In the genomic region with DNA sequence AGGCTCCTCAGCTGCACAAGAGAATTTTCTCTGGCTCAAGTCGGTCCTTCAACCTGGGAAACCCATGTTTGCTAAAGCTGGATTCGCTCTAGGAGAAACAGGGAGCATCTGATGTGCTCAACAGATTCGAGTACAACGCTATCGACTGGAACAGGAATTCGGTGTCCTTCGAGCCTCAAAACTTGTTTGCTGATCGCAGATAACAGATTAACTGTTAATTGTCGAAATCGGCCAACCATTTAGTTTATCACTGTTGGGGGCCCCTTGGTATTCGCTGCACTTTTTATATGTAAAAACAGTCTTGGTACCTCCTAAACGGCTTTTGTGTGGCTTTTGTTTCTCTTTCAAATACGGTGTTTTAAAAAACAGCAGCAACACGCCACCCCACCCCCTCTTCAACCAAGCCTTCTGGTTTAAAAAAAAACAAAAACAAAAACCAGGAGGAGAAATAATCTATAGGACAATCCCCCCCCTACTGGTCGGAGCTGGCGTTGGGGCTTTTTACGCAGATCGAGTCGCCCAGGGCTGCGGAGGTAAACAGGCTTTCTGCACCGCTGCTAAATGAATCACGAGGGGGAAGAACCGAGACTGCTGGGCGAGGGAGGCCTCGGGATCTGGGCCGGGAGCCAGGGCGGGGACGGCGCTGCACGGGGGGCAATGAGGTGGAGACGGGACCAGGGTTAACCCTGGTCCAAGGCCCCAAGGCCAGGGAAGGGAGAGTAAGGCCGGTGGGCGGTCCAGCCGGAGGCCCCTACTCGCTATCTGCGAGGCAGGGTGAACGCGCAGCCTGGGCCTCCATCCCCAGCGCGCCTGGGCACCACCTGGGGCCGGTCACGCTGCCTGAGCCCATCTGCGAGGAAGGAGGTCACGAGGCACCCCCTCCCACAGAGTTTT, we compare ENCODE assay signal across 8 cellular contexts.
DNase-seq lines count a peak whose midpoint lies in the region; ATAC-seq, FAIRE-seq and TF ChIP-seq lines count a peak whose summit lies in the region.

No MANE protein-coding gene starts in this region.

- peak; percentile 37 for DNase-seq in AG04450 (ENCODE audit: low read depth, low spot score)
- DNase-seq in HTR-8/SVneo (ENCODE audit: insufficient read length, low spot score) = no peak
- peak; percentile 61 for DNase-seq in Panc1 (ENCODE audit: low read depth, low spot score)
- DNase-seq in activated T-cell treated with anti-CD3 and anti-CD28 coated beads, Interleukin-2, amount 50 U/mL, for 48 hours = peak; percentile 85 to 86
- peak in 1 of 2 donors; percentile 54 for DNase-seq in foreskin keratinocyte
- no peak for DNase-seq in left lobe of liver (ENCODE audit: low spot score)

- POLR2A ChIA-PET in AG04450 (lab: Yijun Ruan, JAX) (no interaction called here), Panc1 (lab: Charles Lee) (interaction anchor here (0.5 kb wide), 1 partner anchor 72 kb away, joined by 4 read pairs; no protein-coding TSS in a partner anchor)

- H3K4me1 ChIP-seq in Panc1 (ENCODE audit: control insufficient read depth, insufficient read depth, low read length) (peaks cover 28% of the 10 kb centered on the region), foreskin keratinocyte (no peaks in the 10 kb centered on the region)

- H3K27ac ChIP-seq in AG04450 (ENCODE audit: low read depth, low read length) = no peak overlapping the region
- H3K27ac ChIP-seq in Panc1 (ENCODE audit: low read length) = peak overlapping the region; percentile 79
- H3K27ac ChIP-seq in foreskin keratinocyte = no peak overlapping the region
- peak overlapping the region in 11 of 21 experiments; percentile 5 to 98 (median 63) for H3K27ac ChIP-seq in skin epidermis

- H3K27me3 ChIP-seq in AG04450 (ENCODE audit: control insufficient read depth, insufficient read depth, low read length) (no peaks in the 10 kb centered on the region), Panc1 (ENCODE audit: control insufficient read depth, insufficient read depth, low read length) (no peaks in the 10 kb centered on the region), foreskin keratinocyte (no peaks in the 10 kb centered on the region)

- TF ChIP-seq CTCF in AG04450 (IDR thresholded peaks at IDR 0.05; ENCODE audit: low read depth, low read length) (peak; percentile 66), Panc1 (IDR thresholded peaks at IDR 0.05) (peak; percentile 74), foreskin keratinocyte (conservative IDR thresholded peaks at IDR 0.05) (peak; percentile 72)

- H3K9me3 ChIP-seq in AG04450 (ENCODE audit: control insufficient read depth, insufficient read depth, low read length) (no peaks in the 10 kb centered on the region; the same call in 1 of the 2 replicates), Panc1 (ENCODE audit: control insufficient read depth, insufficient read depth, low read depth, low read length) (no peaks in the 10 kb centered on the region)

- ATAC-seq in GM18909 (IDR thresholded peaks at IDR 0.05; ENCODE audit: poor library complexity, unreplicated experiment) (peak; percentile 55), Panc1 (peak; percentile 70), foreskin keratinocyte (peak; percentile 77), left lobe of liver (no peak)

- intact Hi-C loops in Panc1 (cut with micrococcal nuclease; ENCODE audit: unreplicated experiment) = loop anchor here (5.0 to 10.0 kb wide), 2 partner anchors 77 to 95 kb away; no protein-coding TSS in a partner anchor

- CTCF ChIA-PET in AG04450 (lab: Charles Lee) (interaction anchor here (0.7 to 1.8 kb wide), 4 partner anchors 20 to 422 kb away, joined by 3 to 6 read pairs (median 4); no protein-coding TSS in a partner anchor), Panc1 (lab: Charles Lee) (interaction anchor here (0.7 to 1.1 kb wide), 2 partner anchors 27 to 805 kb away, joined by 4 to 5 read pairs; no protein-coding TSS in a partner anchor)

- H3K4me3 ChIP-seq in AG04450 (ENCODE audit: low read depth, low read length) = no peak overlapping the region
- H3K4me3 ChIP-seq in Panc1 (ENCODE audit: low read depth in 2 of 2, low read length in 2 of 2) = peak overlapping the region in 1 of 2 experiments; percentile 32; a peak in 2 of 4 replicates
- H3K4me3 ChIP-seq in skin epidermis = no peak overlapping the region

- in situ Hi-C loops in Panc1 (cut with HindIII; ENCODE audit: low pct_unique_long_range_greater_than_20kb, low sequenced_read_pairs) = no loop called here

- H3K36me3 ChIP-seq in Panc1 (ENCODE audit: control insufficient read depth, insufficient read depth, low read length) = no peaks in the 10 kb centered on the region

- peak; percentile 42 for FAIRE-seq in HTR-8/SVneo (lab: Jason Lieb, UNC)

- BruUV-seq in Panc1 (replicated peaks; lab: Mats Ljungman, UMichigan) = no TSS peak

Comparison
In these comparisons a context has a peak if more than half of its experiments do, and no peak if none do; other contexts are left out.
1. DNase-seq: peak in AG04450 (single experiment), Panc1 (single experiment) and activated T-cell treated with anti-CD3 and anti-CD28 coated beads, Interleukin-2, amount 50 U/mL, for 48 hours (2 of 2); none in HTR-8/SVneo (single experiment) and left lobe of liver (single experiment).
2. H3K27ac ChIP-seq: peak in Panc1 (single experiment) and skin epidermis (11 of 21); none in AG04450 (single experiment) and foreskin keratinocyte (single experiment).
3. Peak in every context shown above with its lines, with median percentiles within 50 percentile points of each other: CTCF ChIP-seq.